30 cellular contexts compared by ENCODE assay signal in the genomic region with DNA sequence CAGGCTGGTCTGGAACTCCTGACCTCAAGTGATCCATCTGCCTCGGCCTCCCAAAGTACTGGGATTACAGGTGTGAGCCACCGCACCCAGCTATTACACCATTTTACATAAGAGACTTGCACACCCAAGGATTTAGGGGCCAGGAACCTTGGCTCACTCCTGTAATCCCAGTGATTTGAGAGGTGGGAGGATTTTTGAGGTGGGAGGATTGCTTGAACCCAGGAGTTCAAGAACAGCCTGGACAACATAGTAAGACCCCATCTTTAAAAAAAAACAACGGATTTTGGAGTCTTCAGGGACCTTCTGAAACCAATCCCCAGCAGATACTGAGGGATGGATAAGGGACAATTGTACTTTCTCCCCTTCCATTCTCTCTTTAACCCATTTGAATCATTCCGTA.
"Had no signal": no experiment of that assay in that cellular context is flagged by ENCODE, and none has a peak within 500 bp of the region (broad histone marks: within the 10 kb centered on the region; RNA-seq: fewer than 3 reads in every experiment).

No MANE protein-coding gene starts in this region.

- H3K9me3 ChIP-seq: colonic mucosa, esophagus muscularis mucosa, heart right ventricle, left ventricle myocardium inferior, ovary, psoas muscle, spleen, testis, tibial artery, upper lobe of left lung had no signal

- H3K27me3 ChIP-seq: colonic mucosa, esophagus muscularis mucosa, heart right ventricle, ovary, spleen, testis, tibial artery, upper lobe of left lung had no signal

- H3K36me3 Mint-ChIP-seq: memory B cell; naive thymus-derived CD8-positive, alpha-beta T cell; stimulated activated memory B cell treated with anti-CD40 and anti-IgM and Interleukin-4, amounts not matched to agents 10 μg/mL and 1 μg/mL and 100 μg/mL, for 72 hours had no signal

- H3K27ac ChIP-seq: colonic mucosa, esophagus muscularis mucosa, heart right ventricle, left ventricle myocardium inferior, ovary, psoas muscle, skin epidermis, spleen, testis, tibial artery, upper lobe of left lung had no signal

- H3K36me3 ChIP-seq: colonic mucosa, esophagus muscularis mucosa, heart right ventricle, left ventricle myocardium inferior, ovary, spleen, tibial artery, upper lobe of left lung had no signal

- H3K9me3 Mint-ChIP-seq: memory B cell; naive thymus-derived CD8-positive, alpha-beta T cell; stimulated activated memory B cell treated with anti-CD40 and anti-IgM and Interleukin-4, amounts not matched to agents 10 μg/mL and 1 μg/mL and 100 μg/mL, for 72 hours had no signal

- H3K4me1 ChIP-seq: colonic mucosa, esophagus muscularis mucosa, psoas muscle, spleen, tibial artery had no signal

- H3K4me3 ChIP-seq: colonic mucosa, esophagus muscularis mucosa, heart right ventricle, left ventricle myocardium inferior, lung, ovary, psoas muscle, skin epidermis, spleen, testis, tibial artery, upper lobe of left lung had no signal

- H3K27ac Mint-ChIP-seq: memory B cell; stimulated activated memory B cell treated with anti-CD40 and anti-IgM and Interleukin-4, amounts not matched to agents 10 μg/mL and 1 μg/mL and 100 μg/mL, for 72 hours had no signal

- FAIRE-seq: endothelial cell of umbilical vein, islet of Langerhans, urothelium cell line had no signal

- H3K27me3 Mint-ChIP-seq: naive thymus-derived CD8-positive, alpha-beta T cell; stimulated activated memory B cell treated with anti-CD40 and anti-IgM and Interleukin-4, amounts not matched to agents 10 μg/mL and 1 μg/mL and 100 μg/mL, for 72 hours had no signal

- H3K4me3 Mint-ChIP-seq: memory B cell; stimulated activated memory B cell treated with anti-CD40 and anti-IgM and Interleukin-4, amounts not matched to agents 10 μg/mL and 1 μg/mL and 100 μg/mL, for 72 hours had no signal

- ATAC-seq: left colon; naive thymus-derived CD8-positive, alpha-beta T cell; psoas muscle; right cardiac atrium; stimulated activated memory B cell treated with anti-CD40 and anti-IgM and Interleukin-4, amounts not matched to agents 10 μg/mL and 1 μg/mL and 100 μg/mL, for 72 hours; stimulated activated naive CD8-positive, alpha-beta T cell treated with anti-CD3 and anti-CD28 coated beads, Interleukin-15, Interleukin-2, amounts not matched to agents 100 U/mL and 50 U/mL, for 24 hours had no signal

- DNase-seq: colonic mucosa; dermis blood vessel endothelial cell; effector memory CD4-positive, alpha-beta T cell; foreskin melanocyte; glutamatergic neuron; heart right ventricle; hippocampal formation; kidney glomerular epithelial cell; left colon; left ventricle myocardium inferior; naive thymus-derived CD8-positive, alpha-beta T cell; occipital lobe; ovary; psoas muscle; right cardiac atrium; spleen; stimulated activated CD4-positive, alpha-beta T cell treated with anti-CD3 and anti-CD28 coated beads, Interleukin-4, amount 100 ng/mL, for 4 hours; stimulated activated naive CD8-positive, alpha-beta T cell treated with anti-CD3 and anti-CD28 coated beads, Interleukin-15, Interleukin-2, amounts not matched to agents 100 U/mL and 50 U/mL, for 24 hours; substantia nigra; testis; tibial artery; upper lobe of left lung had no signal
